In genomic region chr10:119453313-119453712, GRCh38 we compare ENCODE assay signal across 21 cellular contexts.
"Had no signal": no experiment of that assay in that cellular context is flagged by ENCODE, and none has a peak within 500 bp of the region (broad histone marks: within the 10 kb centered on the region; RNA-seq: fewer than 3 reads in every experiment).

No MANE protein-coding gene starts in this region.

- H3K27ac ChIP-seq: HL-60, KMS-11 had no signal

- ATAC-seq: K562 had no signal

- H3K27ac Mint-ChIP-seq: IgD-negative memory B cell had no signal

- H3K4me3 Mint-ChIP-seq: IgD-negative memory B cell had no signal

- DNase-seq: Kasumi-1, MM.1S, NCI-H1092 treated with DMSO at 0.1 percent for 48 hours, NCI-H1436, NCI-H187, NCI-H2029, NCI-H2081 treated with DMSO at 0.1 percent for 48 hours, NCI-H2171, NCI-H226, NCI-H446, NCI-H510A, NCI-H524 treated with DMSO at 0.1 percent for 48 hours, NCI-H69, NCI-H774, RPMI8226, SHP77, SK-N-SH had no signal

- H3K9me3 Mint-ChIP-seq: IgD-negative memory B cell had no signal
